In genomic region chr12:131795064-131795463, GRCh38 we compare ENCODE assay signal across 18 cellular contexts. TPM values are rescaled to one million over a fixed set of nuclear protein-coding genes. Genes with fewer than 3 reads are reported as not detected.
A peak's percentile ranks its signal among the peaks of the same experiment; 100 is the strongest.
DNase-seq lines count a peak whose midpoint lies in the region; ATAC-seq and TF ChIP-seq lines count a peak whose summit lies in the region.
"Had no signal": no experiment of that assay in that cellular context is flagged by ENCODE, and none has a peak within 500 bp of the region (broad histone marks: within the 10 kb centered on the region; RNA-seq: fewer than 3 reads in every experiment).

No MANE protein-coding gene starts in this region.

- no peaks in the 10 kb centered on the region for H3K9me3 ChIP-seq in CD8-positive, alpha-beta T cell (ENCODE audit: low read length)
- H3K9me3 ChIP-seq in thyroid gland (no peaks in the 10 kb centered on the region), vagina (no peaks in the 10 kb centered on the region)
- H3K9me3 ChIP-seq: suprapubic skin had no signal

- ATAC-seq in CD8-positive, alpha-beta T cell: no peak
- no peak for ATAC-seq in central memory CD8-positive, alpha-beta T cell (replicated peaks; ENCODE audit: extremely low read depth, poor library complexity, severe bottlenecking)
- no peak for ATAC-seq in memory B cell (ENCODE audit: low read depth)
- no peak for ATAC-seq in HG03135 (IDR thresholded peaks at IDR 0.05; ENCODE audit: unreplicated experiment)

- no peaks in the 10 kb centered on the region for H3K4me1 Mint-ChIP-seq in CD8-positive, alpha-beta T cell (ENCODE audit: low read depth)
- peaks cover 1% of the 10 kb centered on the region for H3K4me1 Mint-ChIP-seq in central memory CD8-positive, alpha-beta T cell
- peaks cover 15% of the 10 kb centered on the region for H3K4me1 Mint-ChIP-seq in memory B cell
- H3K4me1 Mint-ChIP-seq: activated naive CD4-positive, alpha-beta T cell treated with anti-CD3 and anti-CD28 coated beads, Interleukin-2, amount 10 ng/mL, durations not matched to agents 7 days and 5 days had no signal

- TF ChIP-seq CTCF in CD8-positive, alpha-beta T cell (IDR thresholded peaks at IDR 0.05): no peak
- no peak for TF ChIP-seq CTCF in thyroid gland (IDR thresholded peaks at IDR 0.05)
- no peak for TF ChIP-seq CTCF in vagina (IDR thresholded peaks at IDR 0.05)

- intact Hi-C loops in CD8-positive, alpha-beta T cell (cut with DNase I, micrococcal nuclease): no loop called here
- intact Hi-C loops in thyroid gland (cut with DNase I): no loop called here
- intact Hi-C loops in vagina (cut with DNase I): no loop called here

- no peaks in the 10 kb centered on the region for H3K4me1 ChIP-seq in CD8-positive, alpha-beta T cell (ENCODE audit: insufficient read depth, low read length)
- no peaks in the 10 kb centered on the region for H3K4me1 ChIP-seq in thyroid gland
- peaks cover 9% of the 10 kb centered on the region for H3K4me1 ChIP-seq in vagina

- 87 to 95% methylated on average over 9 to 13 of the region's 14 CpGs for WGBS in thyroid gland, 2 donors

- CTCF ChIA-PET in CD8-positive, alpha-beta T cell (lab: Charles Lee): no interaction called here

- TF ChIP-seq POLR2A in thyroid gland (IDR thresholded peaks at IDR 0.05) (no peak), vagina (IDR thresholded peaks at IDR 0.05) (no peak)

- POLR2A ChIA-PET in CD8-positive, alpha-beta T cell (lab: Charles Lee): no interaction called here

- H3K4me3 ChIP-seq in CD8-positive, alpha-beta T cell (ENCODE audit: low read depth, low read length): no peak overlapping the region
- H3K4me3 ChIP-seq in thyroid gland (replicated peaks in 1 of 3) (no peak overlapping the region), vagina (no peak overlapping the region)
- H3K4me3 ChIP-seq: suprapubic skin had no signal

- H3K27ac ChIP-seq in CD8-positive, alpha-beta T cell (ENCODE audit: low read depth, low read length): no peak overlapping the region
- H3K27ac ChIP-seq in thyroid gland: no peak overlapping the region
- H3K27ac ChIP-seq in vagina: no peak overlapping the region
- H3K27ac ChIP-seq: suprapubic skin had no signal

- peaks cover 88% of the 10 kb centered on the region for H3K36me3 Mint-ChIP-seq in CD8-positive, alpha-beta T cell
- H3K36me3 Mint-ChIP-seq in central memory CD8-positive, alpha-beta T cell (ENCODE audit: insufficient read depth): peaks cover 27% of the 10 kb centered on the region
- H3K36me3 Mint-ChIP-seq in memory B cell: peaks cover 23% of the 10 kb centered on the region

- peaks cover 28% of the 10 kb centered on the region for H3K36me3 ChIP-seq in CD8-positive, alpha-beta T cell (ENCODE audit: insufficient read depth, low read length)
- H3K36me3 ChIP-seq in thyroid gland (peaks cover 25 to 37% of the 10 kb centered on the region in 2 donors), vagina (peaks cover 0 to 49% of the 10 kb centered on the region in 2 donors)

- H3K27ac Mint-ChIP-seq in CD8-positive, alpha-beta T cell: peak overlapping the region; percentile 32
- peak overlapping the region; percentile 65 for H3K27ac Mint-ChIP-seq in central memory CD8-positive, alpha-beta T cell (ENCODE audit: low read depth)
- peak overlapping the region; percentile 68 for H3K27ac Mint-ChIP-seq in memory B cell
- H3K27ac Mint-ChIP-seq: activated naive CD4-positive, alpha-beta T cell treated with anti-CD3 and anti-CD28 coated beads, Interleukin-2, amount 10 ng/mL, durations not matched to agents 7 days and 5 days; IgD-negative memory B cell had no signal

- H3K9me3 Mint-ChIP-seq in CD8-positive, alpha-beta T cell: no peaks in the 10 kb centered on the region
- H3K9me3 Mint-ChIP-seq in central memory CD8-positive, alpha-beta T cell: no peaks in the 10 kb centered on the region
- H3K9me3 Mint-ChIP-seq in memory B cell: no peaks in the 10 kb centered on the region
- H3K9me3 Mint-ChIP-seq: activated naive CD4-positive, alpha-beta T cell treated with anti-CD3 and anti-CD28 coated beads, Interleukin-2, amount 10 ng/mL, durations not matched to agents 7 days and 5 days; IgD-negative memory B cell; naive B cell had no signal

- H3K27me3 Mint-ChIP-seq in CD8-positive, alpha-beta T cell (ENCODE audit: low read depth): no peaks in the 10 kb centered on the region
- H3K27me3 Mint-ChIP-seq in central memory CD8-positive, alpha-beta T cell: no peaks in the 10 kb centered on the region
- no peaks in the 10 kb centered on the region for H3K27me3 Mint-ChIP-seq in memory B cell
- H3K27me3 Mint-ChIP-seq: activated naive CD4-positive, alpha-beta T cell treated with anti-CD3 and anti-CD28 coated beads, Interleukin-2, amount 10 ng/mL, durations not matched to agents 7 days and 5 days; IgD-negative memory B cell; naive B cell had no signal

- no peak overlapping the region for H3K4me3 Mint-ChIP-seq in CD8-positive, alpha-beta T cell
- no peak overlapping the region for H3K4me3 Mint-ChIP-seq in central memory CD8-positive, alpha-beta T cell
- H3K4me3 Mint-ChIP-seq in memory B cell: no peak overlapping the region
- H3K4me3 Mint-ChIP-seq: activated naive CD4-positive, alpha-beta T cell treated with anti-CD3 and anti-CD28 coated beads, Interleukin-2, amount 10 ng/mL, durations not matched to agents 7 days and 5 days; IgD-negative memory B cell had no signal

- no peaks in the 10 kb centered on the region for H3K27me3 ChIP-seq in CD8-positive, alpha-beta T cell (ENCODE audit: insufficient read depth, low read length)
- H3K27me3 ChIP-seq in thyroid gland (no peaks in the 10 kb centered on the region), vagina (no peaks in the 10 kb centered on the region)
- H3K27me3 ChIP-seq: suprapubic skin had no signal

- no peak for DNase-seq in CD8-positive, alpha-beta T cell
- DNase-seq in NCI-H1092 treated with DMSO at 0.1 percent for 48 hours (lab: John Stamatoyannopoulos, UW) (peak; percentile 53), memory B cell (ENCODE audit: low spot score in 2 of 2) (no peak), thyroid gland (no peak), vagina (ENCODE audit: extremely low spot score in 2 of 2) (no peak), COLO829 (ENCODE audit: low spot score) (no peak)
- no peak for DNase-seq in central memory CD8-positive, alpha-beta T cell (ENCODE audit: low spot score in 2 of 2)
- DNase-seq: ACHN; activated CD4-positive, CD25-positive, alpha-beta regulatory T cell treated with anti-CD3 and anti-CD28 coated beads, Interleukin-2, amount 50 U/mL, for 72 hours; activated CD8-positive, alpha-beta memory T cell treated with anti-CD3 and anti-CD28 coated beads for 24 hours; activated naive CD4-positive, alpha-beta T cell treated with anti-CD3 and anti-CD28 coated beads, Interleukin-2, amount 10 ng/mL, durations not matched to agents 7 days and 5 days; activated T-cell treated with anti-CD3 and anti-CD28 coated beads, Interleukin-2, amount 50 U/mL, for 1 hour; central memory CD4-positive, alpha-beta T cell; naive B cell; T-helper 1 cell had no signal

RNA-seq across cellular contexts. Expression of gene MMP17, which starts 33.1 kb away (rescaled TPM):
- total RNA-seq in CD8-positive, alpha-beta T cell: under 1 TPM; 0.33 to 0.90 TPM
- total RNA-seq in thyroid gland: 10 to 100 TPM in 1 of 4 donors, 1 to 10 TPM in 2, under 1 TPM in 1; 0.38 to 10.1 (median 4.1) TPM
- total RNA-seq in vagina: 5.2 TPM
